15 cellular contexts compared by ENCODE assay signal in the genomic region with DNA sequence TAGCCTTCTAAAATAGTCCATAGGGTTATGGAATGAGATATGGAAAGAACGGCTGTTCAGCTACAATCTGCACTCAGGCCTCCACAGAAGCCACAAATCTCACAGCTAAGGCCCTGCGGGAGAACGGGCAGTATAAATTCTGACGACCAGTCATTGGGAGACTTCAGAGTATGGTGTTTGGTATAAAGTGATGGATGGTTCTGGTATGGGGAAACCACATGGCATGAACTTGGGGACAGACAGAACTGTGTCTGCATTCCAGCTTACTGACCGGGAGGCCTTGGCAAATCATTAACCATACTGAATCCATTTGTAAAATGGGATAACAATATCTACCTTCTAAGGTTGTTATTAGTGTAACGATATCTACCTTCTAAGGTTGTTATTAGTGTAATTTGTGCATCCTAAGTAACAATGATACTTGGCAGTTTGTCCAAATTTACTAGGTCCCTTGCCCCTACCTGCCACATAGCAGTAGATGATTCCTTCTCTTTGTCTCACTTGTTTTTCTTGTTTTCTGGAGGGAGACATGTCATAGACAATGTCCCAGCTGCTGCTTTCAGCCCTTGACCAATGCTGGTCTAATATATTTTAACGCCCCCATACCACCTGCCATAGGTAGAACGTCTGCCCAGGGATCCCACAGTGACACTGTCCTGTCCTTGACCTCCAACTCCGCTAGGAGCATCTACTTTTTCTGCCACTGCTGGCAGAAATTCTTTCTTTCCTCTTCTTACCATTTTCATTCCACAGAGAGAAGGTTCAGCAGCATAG.
"Had no signal": no experiment of that assay in that cellular context is flagged by ENCODE, and none has a peak within 500 bp of the region (broad histone marks: within the 10 kb centered on the region; RNA-seq: fewer than 3 reads in every experiment).

No MANE protein-coding gene starts in this region.

- ATAC-seq: activated CD4-positive, CD25-positive, alpha-beta regulatory T cell treated with anti-CD3 and anti-CD28 coated beads, Interleukin-2, amount 50 U/mL, for 24 hours; activated naive CD4-positive, alpha-beta T cell treated with anti-CD3 and anti-CD28 coated beads, Interleukin-2, amount 50 U/mL, for 72 hours; naive thymus-derived CD4-positive, alpha-beta T cell; stimulated activated naive CD8-positive, alpha-beta T cell treated with anti-CD3 and anti-CD28 coated beads, Interleukin-15, Interleukin-2, amounts not matched to agents 100 U/mL and 50 U/mL, for 24 hours had no signal

- H3K27ac ChIP-seq: brain microvascular endothelial cell, hepatocyte, left ventricle myocardium inferior, prostate gland, sigmoid colon had no signal

- H3K27ac Mint-ChIP-seq: activated naive CD4-positive, alpha-beta T cell treated with anti-CD3 and anti-CD28 coated beads, Interleukin-2, amount 50 U/mL, for 72 hours; activated T-cell treated with anti-CD3 and anti-CD28 coated beads, Interleukin-2, amount 50 U/mL, for 24 hours; dendritic cell treated with granulocyte-macrophage colony-stimulating factor and Interleukin-4, amounts not matched to agents 40 ng/mL and 50 ng/mL, for 4 days; mesothelial cell of epicardium had no signal

- H3K9me3 ChIP-seq: left ventricle myocardium inferior, prostate gland, sigmoid colon had no signal

- H3K36me3 ChIP-seq: brain microvascular endothelial cell, left ventricle myocardium inferior, prostate gland had no signal

- H3K4me3 ChIP-seq: hepatocyte, left ventricle myocardium inferior, prostate gland, sigmoid colon had no signal

- H3K9me3 Mint-ChIP-seq: activated naive CD4-positive, alpha-beta T cell treated with anti-CD3 and anti-CD28 coated beads, Interleukin-2, amount 50 U/mL, for 72 hours; activated T-cell treated with anti-CD3 and anti-CD28 coated beads, Interleukin-2, amount 50 U/mL, for 24 hours; dendritic cell treated with granulocyte-macrophage colony-stimulating factor and Interleukin-4, amounts not matched to agents 40 ng/mL and 50 ng/mL, for 4 days; mesothelial cell of epicardium; naive thymus-derived CD4-positive, alpha-beta T cell had no signal

- H3K4me1 Mint-ChIP-seq: mesothelial cell of epicardium had no signal

- H3K27me3 Mint-ChIP-seq: activated T-cell treated with anti-CD3 and anti-CD28 coated beads, Interleukin-2, amount 50 U/mL, for 24 hours; dendritic cell treated with granulocyte-macrophage colony-stimulating factor and Interleukin-4, amounts not matched to agents 40 ng/mL and 50 ng/mL, for 4 days had no signal

- H3K27me3 ChIP-seq: brain microvascular endothelial cell, hepatocyte, sigmoid colon had no signal

- H3K4me1 ChIP-seq: left ventricle myocardium inferior, prostate gland had no signal

- DNase-seq: activated effector memory CD4-positive, alpha-beta T cell treated with Interleukin-2 at 50 U/mL for 16 hours; activated T-cell treated with anti-CD3 and anti-CD28 coated beads, Interleukin-2, amount 50 U/mL, for 24 hours; amygdala; brain microvascular endothelial cell; left ventricle myocardium inferior; naive thymus-derived CD4-positive, alpha-beta T cell; sigmoid colon; stimulated activated CD4-positive, alpha-beta T cell treated with anti-CD3 and anti-CD28 coated beads, Interleukin-2, amount 100 ng/mL, for 48 hours; stimulated activated naive CD8-positive, alpha-beta T cell treated with anti-CD3 and anti-CD28 coated beads, Interleukin-15, Interleukin-2, amounts not matched to agents 100 U/mL and 50 U/mL, for 24 hours had no signal

- H3K4me3 Mint-ChIP-seq: activated T-cell treated with anti-CD3 and anti-CD28 coated beads, Interleukin-2, amount 50 U/mL, for 24 hours; dendritic cell treated with granulocyte-macrophage colony-stimulating factor and Interleukin-4, amounts not matched to agents 40 ng/mL and 50 ng/mL, for 4 days; mesothelial cell of epicardium; naive thymus-derived CD4-positive, alpha-beta T cell had no signal

- H3K36me3 Mint-ChIP-seq: activated naive CD4-positive, alpha-beta T cell treated with anti-CD3 and anti-CD28 coated beads, Interleukin-2, amount 50 U/mL, for 72 hours; mesothelial cell of epicardium had no signal
